In genomic region chr15:73785615-73786014, GRCh38 we compare ENCODE assay signal across 5 cellular contexts. TPM values are rescaled to one million over a fixed set of nuclear protein-coding genes. Genes with fewer than 3 reads are reported as not detected.
"Had no signal": no experiment of that assay in that cellular context is flagged by ENCODE, and none has a peak within 500 bp of the region (broad histone marks: within the 10 kb centered on the region; RNA-seq: fewer than 3 reads in every experiment).

No MANE protein-coding gene starts in this region.

RNA-seq across cellular contexts. Expression of gene INSYN1, which starts 32.5 kb away (rescaled TPM):
- total RNA-seq: HepG2, HT-29, PC-9, RPMI7951, SJSA1 had no signal
- polyA plus RNA-seq: HepG2 had no signal
